In the genomic region with DNA sequence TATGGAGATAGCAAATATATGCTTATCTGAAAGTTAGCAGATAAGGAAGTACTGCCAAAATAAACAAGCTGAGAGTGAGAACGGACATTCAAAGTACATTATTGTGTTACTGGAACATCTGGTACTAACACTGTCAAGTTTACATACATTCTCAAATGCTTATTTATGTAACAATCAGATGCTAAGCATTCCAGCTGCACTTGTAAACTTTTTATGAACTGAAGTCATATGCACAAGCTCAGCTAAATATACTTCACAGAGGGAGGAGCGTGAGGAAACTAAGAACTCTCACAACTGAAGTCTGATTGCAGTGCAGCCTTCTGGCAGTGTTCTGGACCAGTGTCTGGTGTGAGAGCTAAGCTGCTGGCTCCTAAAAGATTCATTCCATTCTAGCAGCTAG, we compare ENCODE assay signal across 10 cellular contexts.
DNase-seq lines count a peak whose midpoint lies in the region; ATAC-seq, FAIRE-seq and TF ChIP-seq lines count a peak whose summit lies in the region.
"Had no signal": no experiment of that assay in that cellular context is flagged by ENCODE, and none has a peak within 500 bp of the region (broad histone marks: within the 10 kb centered on the region; RNA-seq: fewer than 3 reads in every experiment).

No MANE protein-coding gene starts in this region.

- DNase-seq in HepG2 (ENCODE audit: low spot score) (no peak), lung microvascular endothelial cell (ENCODE audit: low read depth in 2 of 2) (peak; percentile 87 to 97), hippocampal formation (lab: John Stamatoyannopoulos, UW) (no peak)
- DNase-seq in activated naive CD4-positive, alpha-beta T cell treated with anti-CD3 and anti-CD28 coated beads, Interleukin-2, amount 10 ng/mL, durations not matched to agents 7 days and 5 days, result no peak
- DNase-seq: NCI-H187; stimulated activated CD4-positive, alpha-beta T cell treated with anti-CD3 and anti-CD28 coated beads, Interleukin-2, amount 100 ng/mL, for 48 hours had no signal

- no peak overlapping the region for H3K4me3 Mint-ChIP-seq in activated naive CD4-positive, alpha-beta T cell treated with anti-CD3 and anti-CD28 coated beads, Interleukin-2, amount 10 ng/mL, durations not matched to agents 7 days and 5 days

- peak overlapping the region; percentile 5 to 42 for H3K27ac ChIP-seq in liver (ENCODE audit: low read depth in 1 of 2, low read length in 2 of 2)
- H3K27ac ChIP-seq in HepG2 (ENCODE audit: extremely low read length, insufficient read depth, low read length), result no peak overlapping the region

- no peak for TF ChIP-seq POLR2A in HepG2 (IDR thresholded peaks at IDR 0.05; ENCODE audit: insufficient read depth in 1 of 2, low read depth in 2 of 2, low read length in 2 of 2)

- CTCF ChIA-PET in HepG2 (lab: Yijun Ruan, JAX; ENCODE audit: low intra/inter-chr PET ratio, low total read pairs), result no interaction called here
- CTCF ChIA-PET in activated naive CD4-positive, alpha-beta T cell treated with anti-CD3 and anti-CD28 coated beads, Interleukin-2, amount 10 ng/mL, durations not matched to agents 7 days and 5 days (lab: Charles Lee), result interaction anchor here (1.5 kb wide), 1 partner anchor 136 kb away, joined by 4 read pairs; no protein-coding TSS in a partner anchor

- intact Hi-C loops in HepG2 (cut with micrococcal nuclease; ENCODE audit: unreplicated experiment), result no loop called here

- no peak overlapping the region for H2AFZ ChIP-seq in HepG2 (ENCODE audit: low read length)

- H3K27ac Mint-ChIP-seq in activated naive CD4-positive, alpha-beta T cell treated with anti-CD3 and anti-CD28 coated beads, Interleukin-2, amount 10 ng/mL, durations not matched to agents 7 days and 5 days, result no peak overlapping the region

- ATAC-seq in HepG2 (no peak), HG03378 (IDR thresholded peaks at IDR 0.05; ENCODE audit: unreplicated experiment) (no peak), GM18868 (IDR thresholded peaks at IDR 0.05; ENCODE audit: unreplicated experiment) (no peak)

- H3K4me1 ChIP-seq in liver (ENCODE audit: control insufficient read depth in 4 of 4, insufficient read depth in 4 of 4, low read length in 3 of 4) (peaks cover 5 to 45% (median 25%) of the 10 kb centered on the region in 4 donors), HepG2 (ENCODE audit: insufficient read depth, low read length) (peaks cover 8% of the 10 kb centered on the region)

- no peaks in the 10 kb centered on the region for H3K27me3 Mint-ChIP-seq in activated naive CD4-positive, alpha-beta T cell treated with anti-CD3 and anti-CD28 coated beads, Interleukin-2, amount 10 ng/mL, durations not matched to agents 7 days and 5 days

- H3K79me2 ChIP-seq in HepG2 (ENCODE audit: insufficient read depth, low read length), result no peaks in the 10 kb centered on the region

- BruUV-seq in HepG2 (replicated peaks; lab: Mats Ljungman, UMichigan), result no TSS peak

- FAIRE-seq in HepG2 (lab: Jason Lieb, UNC) (no peak), colon (lab: Jason Lieb, UNC) (peak; percentile 78)

- TF ChIP-seq CTCF in liver (IDR thresholded peaks at IDR 0.05; ENCODE audit: low read depth, low read length, missing input control) (no peak), HepG2 (CRISPR knock-in tag; IDR thresholded peaks at IDR 0.05) (no peak)

- no peaks in the 10 kb centered on the region for H3K36me3 ChIP-seq in liver (ENCODE audit: control insufficient read depth in 4 of 4, insufficient read depth in 3 of 4, low read depth in 1 of 4, low read length in 3 of 4)
- no peaks in the 10 kb centered on the region for H3K36me3 ChIP-seq in HepG2 (replicated peaks in 1 of 2; ENCODE audit: control insufficient read depth in 1 of 2, insufficient read depth in 2 of 2, low read length in 2 of 2)

- H3K4me1 Mint-ChIP-seq in activated naive CD4-positive, alpha-beta T cell treated with anti-CD3 and anti-CD28 coated beads, Interleukin-2, amount 10 ng/mL, durations not matched to agents 7 days and 5 days, result no peaks in the 10 kb centered on the region

- no peak overlapping the region for H3K4me2 ChIP-seq in HepG2 (ENCODE audit: low read depth, low read length)

- POLR2A ChIA-PET in HepG2 (lab: Yijun Ruan, JAX), result no interaction called here

- TF ChIP-seq EP300 in HepG2 (IDR thresholded peaks at IDR 0.05; ENCODE audit: low read depth in 2 of 2, low read length in 2 of 2) (no peak), HepG2 (CRISPR knock-in tag; IDR thresholded peaks at IDR 0.05; ENCODE audit: borderline replicate concordance) (no peak)

- no peaks in the 10 kb centered on the region for H4K20me1 ChIP-seq in HepG2 (ENCODE audit: insufficient read depth, low read length)

- no peak overlapping the region for H3K4me3 ChIP-seq in liver (ENCODE audit: low read depth in 1 of 3, low read length in 3 of 3)
- no peak overlapping the region for H3K4me3 ChIP-seq in HepG2 (replicated peaks in 1 of 3; ENCODE audit: insufficient read depth in 1 of 3, low read depth in 2 of 3, low read length in 3 of 3)

- H3K27me3 ChIP-seq in liver (ENCODE audit: control insufficient read depth in 4 of 4, insufficient read depth in 4 of 4, low read length in 3 of 4), result no peaks in the 10 kb centered on the region
- no peaks in the 10 kb centered on the region for H3K27me3 ChIP-seq in HepG2 (ENCODE audit: control insufficient read depth in 1 of 2, insufficient read depth in 2 of 2, low read length in 2 of 2)

- H3K9me3 Mint-ChIP-seq in activated naive CD4-positive, alpha-beta T cell treated with anti-CD3 and anti-CD28 coated beads, Interleukin-2, amount 10 ng/mL, durations not matched to agents 7 days and 5 days, result peaks cover 2% of the 10 kb centered on the region

- no peaks in the 10 kb centered on the region for H3K36me3 Mint-ChIP-seq in activated naive CD4-positive, alpha-beta T cell treated with anti-CD3 and anti-CD28 coated beads, Interleukin-2, amount 10 ng/mL, durations not matched to agents 7 days and 5 days

- TF ChIP-seq RAD21 in liver (IDR thresholded peaks at IDR 0.05), result no peak
- TF ChIP-seq RAD21 in HepG2 (CRISPR knock-in tag; IDR thresholded peaks at IDR 0.05), result no peak

- 24% methylated on average over 2 of the region's 2 CpGs for WGBS in liver
- 61% methylated on average over 2 of the region's 2 CpGs for WGBS in HepG2 (ENCODE audit: low lambda C conversion rate)

- H3K9me3 ChIP-seq in liver (ENCODE audit: control insufficient read depth in 4 of 4, low read length in 3 of 4) (no peaks in the 10 kb centered on the region), HepG2 (ENCODE audit: low read length) (no peaks in the 10 kb centered on the region)

- H3K9ac ChIP-seq in liver (ENCODE audit: low read depth in 1 of 2, low read length in 2 of 2) (no peak overlapping the region), HepG2 (ENCODE audit: insufficient read depth, low read depth, low read length) (no peak overlapping the region)

- in situ Hi-C loops in HepG2 (cut with HindIII; ENCODE audit: extremely low pct_ligation_motif_present, low pct_unique_long_range_greater_than_20kb), result no loop called here

TF ChIP-seq in liver, 16 proteins besides CTCF, POLR2A, EP300 and RAD21 (continues in another document):
- TF ChIP-seq FOXA1 (IDR thresholded peaks at IDR 0.05), result peak; percentile 83
- TF ChIP-seq GABPA (IDR thresholded peaks at IDR 0.05 in 1 of 2, conservative IDR thresholded peaks at IDR 0.05 in 1 of 2), result no peak
- TF ChIP-seq RXRA (IDR thresholded peaks at IDR 0.05), result peak; percentile 58 to 85
- TF ChIP-seq, protein P1, sequence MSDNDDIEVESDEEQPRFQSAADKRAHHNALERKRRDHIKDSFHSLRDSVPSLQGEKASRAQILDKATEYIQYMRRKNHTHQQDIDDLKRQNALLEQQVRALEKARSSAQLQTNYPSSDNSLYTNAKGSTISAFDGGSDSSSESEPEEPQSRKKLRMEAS (IDR thresholded peaks at IDR 0.05), result peak; percentile 42
- TF ChIP-seq, protein P2, sequence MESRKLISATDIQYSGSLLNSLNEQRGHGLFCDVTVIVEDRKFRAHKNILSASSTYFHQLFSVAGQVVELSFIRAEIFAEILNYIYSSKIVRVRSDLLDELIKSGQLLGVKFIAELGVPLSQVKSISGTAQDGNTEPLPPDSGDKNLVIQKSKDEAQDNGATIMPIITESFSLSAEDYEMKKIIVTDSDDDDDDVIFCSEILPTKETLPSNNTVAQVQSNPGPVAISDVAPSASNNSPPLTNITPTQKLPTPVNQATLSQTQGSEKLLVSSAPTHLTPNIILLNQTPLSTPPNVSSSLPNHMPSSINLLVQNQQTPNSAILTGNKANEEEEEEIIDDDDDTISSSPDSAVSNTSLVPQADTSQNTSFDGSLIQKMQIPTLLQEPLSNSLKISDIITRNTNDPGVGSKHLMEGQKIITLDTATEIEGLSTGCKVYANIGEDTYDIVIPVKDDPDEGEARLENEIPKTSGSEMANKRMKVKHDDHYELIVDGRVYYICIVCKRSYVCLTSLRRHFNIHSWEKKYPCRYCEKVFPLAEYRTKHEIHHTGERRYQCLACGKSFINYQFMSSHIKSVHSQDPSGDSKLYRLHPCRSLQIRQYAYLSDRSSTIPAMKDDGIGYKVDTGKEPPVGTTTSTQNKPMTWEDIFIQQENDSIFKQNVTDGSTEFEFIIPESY (IDR thresholded peaks at IDR 0.05), result peak; percentile 45
- peak; percentile 95 for TF ChIP-seq FOXA2 (IDR thresholded peaks at IDR 0.05)

TF ChIP-seq in HepG2, 621 proteins besides CTCF, POLR2A, EP300 and RAD21:
- TF ChIP-seq RAD51 (IDR thresholded peaks at IDR 0.05; ENCODE audit: borderline replicate concordance) (no peak), ZNF3 (CRISPR knock-in tag; IDR thresholded peaks at IDR 0.05) (no peak), ZNF382 (CRISPR knock-in tag; IDR thresholded peaks at IDR 0.05; ENCODE audit: borderline replicate concordance) (no peak), THYN1 (CRISPR knock-in tag; IDR thresholded peaks at IDR 0.05; ENCODE audit: borderline replicate concordance, low read depth) (no peak), PITX1 (CRISPR knock-in tag; IDR thresholded peaks at IDR 0.05) (no peak), ZNF224 (CRISPR knock-in tag; IDR thresholded peaks at IDR 0.05) (no peak), ZNF468 (CRISPR knock-in tag; IDR thresholded peaks at IDR 0.05) (no peak), ZNF747 (CRISPR knock-in tag; IDR thresholded peaks at IDR 0.05; ENCODE audit: borderline replicate concordance) (no peak)
- TF ChIP-seq, protein P3, sequence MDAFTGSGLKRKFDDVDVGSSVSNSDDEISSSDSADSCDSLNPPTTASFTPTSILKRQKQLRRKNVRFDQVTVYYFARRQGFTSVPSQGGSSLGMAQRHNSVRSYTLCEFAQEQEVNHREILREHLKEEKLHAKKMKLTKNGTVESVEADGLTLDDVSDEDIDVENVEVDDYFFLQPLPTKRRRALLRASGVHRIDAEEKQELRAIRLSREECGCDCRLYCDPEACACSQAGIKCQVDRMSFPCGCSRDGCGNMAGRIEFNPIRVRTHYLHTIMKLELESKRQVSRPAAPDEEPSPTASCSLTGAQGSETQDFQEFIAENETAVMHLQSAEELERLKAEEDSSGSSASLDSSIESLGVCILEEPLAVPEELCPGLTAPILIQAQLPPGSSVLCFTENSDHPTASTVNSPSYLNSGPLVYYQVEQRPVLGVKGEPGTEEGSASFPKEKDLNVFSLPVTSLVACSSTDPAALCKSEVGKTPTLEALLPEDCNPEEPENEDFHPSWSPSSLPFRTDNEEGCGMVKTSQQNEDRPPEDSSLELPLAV (CRISPR knock-in tag; conservative IDR thresholded peaks at IDR 0.05; ENCODE audit: low read depth), result no peak

Comparison
In these comparisons a context has a peak if more than half of its experiments do, and no peak if none do; other contexts are left out.
1. DNase-seq: peak in lung microvascular endothelial cell (2 of 2); none in HepG2 (single experiment), hippocampal formation (0 of 2) and activated naive CD4-positive, alpha-beta T cell treated with anti-CD3 and anti-CD28 coated beads, Interleukin-2, amount 10 ng/mL, durations not matched to agents 7 days and 5 days (single experiment).